ENCODE assay signal across 11 cellular contexts in the genomic region with DNA sequence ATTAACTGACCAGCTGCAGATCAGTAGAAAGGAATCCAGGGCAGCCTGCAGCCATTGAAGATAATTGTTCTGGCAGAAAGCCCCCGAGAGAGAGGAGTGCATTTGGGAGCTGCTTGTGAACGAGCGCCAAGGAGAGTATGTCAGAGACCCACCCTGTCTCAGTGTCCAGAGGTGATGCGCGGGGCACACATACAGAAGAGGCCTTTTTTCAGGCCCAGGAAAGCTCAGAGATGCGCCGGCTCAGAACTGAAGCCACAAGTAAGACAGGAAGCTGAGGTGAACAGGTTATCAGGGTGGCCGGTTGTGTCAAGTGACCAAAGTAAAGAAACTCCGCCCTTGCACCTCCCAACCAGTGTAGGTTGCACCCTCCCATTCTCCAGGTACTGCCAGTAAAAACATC. TPM values are rescaled to one million over a fixed set of nuclear protein-coding genes. Genes with fewer than 3 reads are reported as not detected.
DNase-seq lines count a peak whose midpoint lies in the region; ATAC-seq, FAIRE-seq and TF ChIP-seq lines count a peak whose summit lies in the region.
"Had no signal": no experiment of that assay in that cellular context is flagged by ENCODE, and none has a peak within 500 bp of the region (broad histone marks: within the 10 kb centered on the region; RNA-seq: fewer than 3 reads in every experiment).

No MANE protein-coding gene starts in this region.

- peaks cover 29% of the 10 kb centered on the region for H3K4me1 Mint-ChIP-seq in astrocyte (ENCODE audit: low read depth, unreplicated experiment)

- H3K4me1 ChIP-seq in astrocyte (ENCODE audit: insufficient read depth, low read length) (peaks cover 30% of the 10 kb centered on the region), right cardiac atrium (ENCODE audit: control insufficient read depth, insufficient read depth, low read length) (peaks cover 11% of the 10 kb centered on the region), smooth muscle cell (ENCODE audit: low read depth) (peaks cover 45% of the 10 kb centered on the region)
- H3K4me1 ChIP-seq: right lobe of liver had no signal

- H4K20me1 ChIP-seq in astrocyte (ENCODE audit: insufficient read depth, low read length) (no peaks in the 10 kb centered on the region), smooth muscle cell (ENCODE audit: low read depth) (no peaks in the 10 kb centered on the region)

- H3K4me3 Mint-ChIP-seq in astrocyte (ENCODE audit: unreplicated experiment) = no peak overlapping the region

- no peak for FAIRE-seq in astrocyte (lab: Jason Lieb, UNC)

- H2AFZ ChIP-seq in astrocyte (ENCODE audit: low read depth, low read length) (no peak overlapping the region), smooth muscle cell (ENCODE audit: low read depth) (no peak overlapping the region)

- no peak overlapping the region for H3K4me3 ChIP-seq in astrocyte (ENCODE audit: insufficient read depth, low read depth, low read length)
- H3K4me3 ChIP-seq in right cardiac atrium (ENCODE audit: low read length) = no peak overlapping the region
- no peak overlapping the region for H3K4me3 ChIP-seq in smooth muscle cell
- H3K4me3 ChIP-seq: adrenal gland, right lobe of liver had no signal

- no peak overlapping the region for H3K27ac Mint-ChIP-seq in astrocyte (ENCODE audit: unreplicated experiment)

- DNase-seq in DMS 273 (lab: John Stamatoyannopoulos, UW; ENCODE audit: unreplicated experiment) = peak; percentile 36
- no peak for DNase-seq in DMS 273 treated with DMSO at 0.1 percent for 48 hours (lab: John Stamatoyannopoulos, UW)
- DNase-seq in astrocyte (ENCODE audit: low read depth) = peak; percentile 91
- DNase-seq in right cardiac atrium = peak; percentile 54 to 70 (median 57)
- no peak for DNase-seq in smooth muscle cell (lab: John Stamatoyannopoulos, UW; ENCODE audit: unreplicated experiment)
- no peak for DNase-seq in activated T-cell treated with anti-CD3 and anti-CD28 coated beads, Interleukin-2, amount 50 U/mL, for 1 hour
- DNase-seq in NCI-H526 (lab: John Stamatoyannopoulos, UW) = no peak
- DNase-seq: NCI-H2227 treated with DMSO at 0.1 percent for 48 hours, right lobe of liver had no signal

- H3K27ac ChIP-seq in astrocyte (ENCODE audit: low read depth, low read length) (peak overlapping the region; percentile 18), right cardiac atrium (ENCODE audit: low read length) (no peak overlapping the region), smooth muscle cell (ENCODE audit: low read depth) (no peak overlapping the region)
- H3K27ac ChIP-seq: right lobe of liver had no signal

- H3F3A ChIP-seq in smooth muscle cell (ENCODE audit: low read depth) = peaks cover 15% of the 10 kb centered on the region

- intact Hi-C loops in right cardiac atrium (cut with DNase I) = no loop called here

- H3K9me3 ChIP-seq in astrocyte (ENCODE audit: insufficient read depth, low read depth, low read length) (no peaks in the 10 kb centered on the region), right cardiac atrium (ENCODE audit: control insufficient read depth, low read length) (no peaks in the 10 kb centered on the region), smooth muscle cell (replicated peaks; ENCODE audit: low read depth) (no peaks in the 10 kb centered on the region)
- H3K9me3 ChIP-seq: adrenal gland, right lobe of liver had no signal

- no peaks in the 10 kb centered on the region for H3K27me3 ChIP-seq in astrocyte (ENCODE audit: insufficient read depth, low read length)
- H3K27me3 ChIP-seq in right cardiac atrium (ENCODE audit: control insufficient read depth, insufficient read depth) = no peaks in the 10 kb centered on the region
- H3K27me3 ChIP-seq in smooth muscle cell (ENCODE audit: low read depth) = no peaks in the 10 kb centered on the region
- H3K27me3 ChIP-seq: adrenal gland, right lobe of liver had no signal

- ATAC-seq in right cardiac atrium = peak; percentile 60 to 84
- no peak for ATAC-seq in HG03342 (IDR thresholded peaks at IDR 0.05; ENCODE audit: unreplicated experiment)

- peaks cover 3% of the 10 kb centered on the region for H3K27me3 Mint-ChIP-seq in astrocyte (ENCODE audit: low read depth, unreplicated experiment)

- no peak overlapping the region for H3K9ac ChIP-seq in astrocyte (ENCODE audit: low read length)
- no peak overlapping the region for H3K9ac ChIP-seq in smooth muscle cell (ENCODE audit: low read depth)

- TF ChIP-seq CTCF in astrocyte (IDR thresholded peaks at IDR 0.05; ENCODE audit: insufficient read depth, low read depth, low read length) (no peak), smooth muscle cell (IDR thresholded peaks at IDR 0.05; ENCODE audit: borderline replicate concordance, insufficient read depth, poor library complexity, severe bottlenecking) (no peak)

- H3K36me3 ChIP-seq in astrocyte (ENCODE audit: insufficient read depth, low read length) (no peaks in the 10 kb centered on the region), smooth muscle cell (ENCODE audit: low read depth) (no peaks in the 10 kb centered on the region)
- H3K36me3 ChIP-seq: adrenal gland, right lobe of liver had no signal

- H3K79me2 ChIP-seq in astrocyte (ENCODE audit: insufficient read depth, low read length) (no peaks in the 10 kb centered on the region), smooth muscle cell (ENCODE audit: low read depth) (no peaks in the 10 kb centered on the region)

- no peaks in the 10 kb centered on the region for H3K9me3 Mint-ChIP-seq in astrocyte (ENCODE audit: unreplicated experiment)

- 32% methylated on average over 9 of the region's 9 CpGs for WGBS in right cardiac atrium
- WGBS in smooth muscle cell (ENCODE audit: low lambda C conversion rate) = 63% methylated on average over 9 of the region's 9 CpGs

- H3K4me2 ChIP-seq in astrocyte (ENCODE audit: low read length) = no peak overlapping the region
- peak overlapping the region; percentile 18 for H3K4me2 ChIP-seq in smooth muscle cell

- H3K36me3 Mint-ChIP-seq in astrocyte (ENCODE audit: low read depth, unreplicated experiment) = peaks cover 2% of the 10 kb centered on the region

RNA-seq across cellular contexts. Expression of a gene that starts 59.8 kb away (rescaled TPM):
- total RNA-seq in astrocyte = 62.1 and 65.7 TPM in 2 replicates
- total RNA-seq in right cardiac atrium = 100 to 1,000 TPM; 130 to 193 (median 151) TPM
- 42.3 TPM for polyA plus RNA-seq in right cardiac atrium
- total RNA-seq in smooth muscle cell = 43.5 and 50.3 TPM in 2 replicates
- polyA plus RNA-seq in smooth muscle cell = 28.0 and 32.8 TPM in 2 replicates

Comparison
In these comparisons a context has a peak if more than half of its experiments do, and no peak if none do; other contexts are left out.
1. DNase-seq: peak in DMS 273 (single experiment), astrocyte (single experiment) and right cardiac atrium (3 of 3); none in DMS 273 treated with DMSO at 0.1 percent for 48 hours (single experiment), smooth muscle cell (single experiment), activated T-cell treated with anti-CD3 and anti-CD28 coated beads, Interleukin-2, amount 50 U/mL, for 1 hour (single experiment) and NCI-H526 (0 of 2).